ENCODE assay signal across 12 cellular contexts in genomic region chr7:141976524-141977245, GRCh38. TPM values are rescaled to one million over a fixed set of nuclear protein-coding genes. Genes with fewer than 3 reads are reported as not detected.
DNase-seq lines count a peak whose midpoint lies in the region; TF ChIP-seq lines count a peak whose summit lies in the region.
"Had no signal": no experiment of that assay in that cellular context is flagged by ENCODE, and none has a peak within 500 bp of the region (broad histone marks: within the 10 kb centered on the region; RNA-seq: fewer than 3 reads in every experiment).

No MANE protein-coding gene starts in this region.

- H3K4me1 Mint-ChIP-seq in activated CD4-positive, alpha-beta T cell treated with anti-CD3 and anti-CD28 coated beads, Interleukin-2, amount 10 ng/mL, durations not matched to agents 24 days and 14 days: peaks cover 10% of the 10 kb centered on the region

- BruUV-seq in PC-9 (replicated peaks; lab: Mats Ljungman, UMichigan): no TSS peak

- H3K79me2 ChIP-seq in PC-9 (ENCODE audit: low read depth): no peaks in the 10 kb centered on the region

- no peaks in the 10 kb centered on the region for H3K9me3 ChIP-seq in PC-9 (ENCODE audit: insufficient read depth, low read depth)
- H3K9me3 ChIP-seq in duodenal mucosa (ENCODE audit: control insufficient read depth in 1 of 2, low read length in 2 of 2): no peaks in the 10 kb centered on the region
- no peaks in the 10 kb centered on the region for H3K9me3 ChIP-seq in skeletal muscle satellite cell (replicated peaks; ENCODE audit: low read length)
- H3K9me3 ChIP-seq: ascending aorta, tibial artery had no signal

- no peak overlapping the region for H3K4me3 ChIP-seq in PC-9
- peak overlapping the region; percentile 53 to 67 for H3K4me3 ChIP-seq in duodenal mucosa (ENCODE audit: low read depth in 1 of 2, low read length in 2 of 2)
- H3K4me3 ChIP-seq in skeletal muscle satellite cell (ENCODE audit: low read length): no peak overlapping the region

- peak overlapping the region; percentile 80 for H3K4me3 Mint-ChIP-seq in activated CD4-positive, alpha-beta T cell treated with anti-CD3 and anti-CD28 coated beads, Interleukin-2, amount 10 ng/mL, durations not matched to agents 24 days and 14 days

- no peak overlapping the region for H3K27ac ChIP-seq in PC-9
- H3K27ac ChIP-seq in duodenal mucosa (ENCODE audit: low read depth, low read length): no peak overlapping the region
- H3K27ac ChIP-seq: ascending aorta, tibial artery had no signal

- no peak overlapping the region for H3K27ac Mint-ChIP-seq in activated CD4-positive, alpha-beta T cell treated with anti-CD3 and anti-CD28 coated beads, Interleukin-2, amount 10 ng/mL, durations not matched to agents 24 days and 14 days

- no peaks in the 10 kb centered on the region for H4K20me1 ChIP-seq in PC-9 (ENCODE audit: insufficient read depth)

- intact Hi-C loops in activated CD4-positive, alpha-beta T cell treated with anti-CD3 and anti-CD28 coated beads, Interleukin-2, amount 10 ng/mL, durations not matched to agents 24 days and 14 days (cut with micrococcal nuclease): loop anchor here (2.0 to 10.0 kb wide), 4 partner anchors 212 to 1238 kb away; partner anchors contain the start of gene EPHB6
- intact Hi-C loops in PC-9 (cut with micrococcal nuclease; ENCODE audit: unreplicated experiment): loop anchor here (1.0 to 10.0 kb wide), 14 partner anchors 50 to 1028 kb away; no protein-coding TSS in a partner anchor

- no peaks in the 10 kb centered on the region for H3K27me3 Mint-ChIP-seq in activated CD4-positive, alpha-beta T cell treated with anti-CD3 and anti-CD28 coated beads, Interleukin-2, amount 10 ng/mL, durations not matched to agents 24 days and 14 days

- no peaks in the 10 kb centered on the region for H3K36me3 ChIP-seq in PC-9 (ENCODE audit: low read depth)
- H3K36me3 ChIP-seq in duodenal mucosa (ENCODE audit: control insufficient read depth in 1 of 2, insufficient read depth in 2 of 2, low read length in 2 of 2): no peaks in the 10 kb centered on the region
- H3K36me3 ChIP-seq in skeletal muscle satellite cell (ENCODE audit: insufficient read depth, low read length): no peaks in the 10 kb centered on the region
- H3K36me3 ChIP-seq: ascending aorta, tibial artery had no signal

- no peaks in the 10 kb centered on the region for H3K9me2 ChIP-seq in PC-9 (ENCODE audit: insufficient read depth)

- CTCF ChIA-PET in PC-9 (lab: Charles Lee): interaction anchor here (0.5 to 1.5 kb wide), 15 partner anchors 19 to 1272 kb away, joined by 3 to 12 read pairs (median 3); partner anchors contain the start of gene MGAM

- H3K27me3 ChIP-seq in PC-9 (ENCODE audit: insufficient read depth, low read depth) (no peaks in the 10 kb centered on the region), duodenal mucosa (ENCODE audit: control insufficient read depth in 1 of 2, insufficient read depth in 2 of 2, low read length in 2 of 2) (no peaks in the 10 kb centered on the region), skeletal muscle satellite cell (ENCODE audit: control insufficient read depth, insufficient read depth, low read length) (no peaks in the 10 kb centered on the region)
- H3K27me3 ChIP-seq: ascending aorta, tibial artery had no signal

- H3K4me1 ChIP-seq in PC-9 (replicated peaks; ENCODE audit: insufficient read depth) (no peaks in the 10 kb centered on the region; the same call in 1 of the 2 replicates), duodenal mucosa (ENCODE audit: control insufficient read depth in 1 of 2, insufficient read depth in 2 of 2, low read length in 2 of 2) (peaks cover 8 to 11% of the 10 kb centered on the region in 2 donors), skeletal muscle satellite cell (ENCODE audit: control insufficient read depth, insufficient read depth, low read length) (peaks cover 6% of the 10 kb centered on the region)
- H3K4me1 ChIP-seq: ascending aorta, tibial artery had no signal

- no peaks in the 10 kb centered on the region for H3K36me3 Mint-ChIP-seq in activated CD4-positive, alpha-beta T cell treated with anti-CD3 and anti-CD28 coated beads, Interleukin-2, amount 10 ng/mL, durations not matched to agents 24 days and 14 days (ENCODE audit: low read depth)

- DNase-seq in activated CD4-positive, alpha-beta T cell treated with anti-CD3 and anti-CD28 coated beads, Interleukin-2, amount 10 ng/mL, durations not matched to agents 24 days and 14 days: no peak
- DNase-seq in activated CD4-positive, alpha-beta T cell treated with anti-CD3 and anti-CD28 coated beads for 1 hour: no peak
- peak in 1 of 2 experiments; percentile 10 for DNase-seq in PC-9
- DNase-seq in NCI-H526 treated with DMSO at 0.1 percent for 48 hours (lab: John Stamatoyannopoulos, UW): no peak
- DNase-seq in amniotic stem cell (lab: John Stamatoyannopoulos, UW): no peak
- DNase-seq in NCI-H1417 treated with DMSO at 0.1 percent for 48 hours (lab: John Stamatoyannopoulos, UW): no peak

- H3K9ac ChIP-seq in duodenal mucosa (ENCODE audit: low read depth in 1 of 2, low read length in 2 of 2) (no peak overlapping the region), skeletal muscle satellite cell (ENCODE audit: low read depth, low read length) (no peak overlapping the region)

- H3K4me2 ChIP-seq in PC-9 (peak overlapping the region; percentile 51), skeletal muscle satellite cell (ENCODE audit: low read length) (peak overlapping the region; percentile 76)

- H2AFZ ChIP-seq in PC-9: peak overlapping the region; percentile 75

- POLR2A ChIA-PET in PC-9 (lab: Charles Lee; ENCODE audit: unreplicated experiment): no interaction called here

- no peaks in the 10 kb centered on the region for H3K9me3 Mint-ChIP-seq in activated CD4-positive, alpha-beta T cell treated with anti-CD3 and anti-CD28 coated beads, Interleukin-2, amount 10 ng/mL, durations not matched to agents 24 days and 14 days

- no peak; the same call in 1 of the 2 replicates for TF ChIP-seq CTCF in PC-9 (conservative IDR thresholded peaks at IDR 0.05)

- no peaks in the 10 kb centered on the region for H3F3A ChIP-seq in PC-9 (ENCODE audit: insufficient read depth, low read depth)

RNA-seq across cellular contexts. Expression of gene TAS2R38, which starts 3.1 kb away (rescaled TPM):
- total RNA-seq in activated CD4-positive, alpha-beta T cell treated with anti-CD3 and anti-CD28 coated beads, Interleukin-2, amount 10 ng/mL, durations not matched to agents 24 days and 14 days: not detected in 2 replicates
- total RNA-seq in PC-9 (2021): not detected in 2 replicates
- total RNA-seq in skeletal muscle satellite cell (2012; rRNA removed): not detected in 2 replicates
- total RNA-seq: ascending aorta, fibroblast of villous mesenchyme, M059J had no signal

RNA-seq across cellular contexts. Expression of gene MGAM, which starts 19.0 kb away (rescaled TPM):
- not detected in 2 replicates for total RNA-seq in activated CD4-positive, alpha-beta T cell treated with anti-CD3 and anti-CD28 coated beads, Interleukin-2, amount 10 ng/mL, durations not matched to agents 24 days and 14 days
- 0.48 and 0.83 TPM in 2 replicates for total RNA-seq in PC-9 (2021)
- total RNA-seq in skeletal muscle satellite cell (2012; rRNA removed): 0.25 and 1.5 TPM in 2 replicates
- total RNA-seq: ascending aorta had no signal

RNA-seq across cellular contexts. Expression of gene CLEC5A, which starts 29.9 kb away (rescaled TPM):
- total RNA-seq in activated CD4-positive, alpha-beta T cell treated with anti-CD3 and anti-CD28 coated beads, Interleukin-2, amount 10 ng/mL, durations not matched to agents 24 days and 14 days: not detected in 2 replicates
- not detected in 2 replicates for total RNA-seq in PC-9 (2021)
- total RNA-seq in skeletal muscle satellite cell (2012; rRNA removed): not detected in 2 replicates
- total RNA-seq: fibroblast of villous mesenchyme, M059J had no signal

Comparison
In these comparisons a context has a peak if more than half of its experiments do, and no peak if none do; other contexts are left out.
1. H3K4me3 ChIP-seq: peak in duodenal mucosa (2 of 2); none in PC-9 (single experiment) and skeletal muscle satellite cell (single experiment).